In the genomic region with DNA sequence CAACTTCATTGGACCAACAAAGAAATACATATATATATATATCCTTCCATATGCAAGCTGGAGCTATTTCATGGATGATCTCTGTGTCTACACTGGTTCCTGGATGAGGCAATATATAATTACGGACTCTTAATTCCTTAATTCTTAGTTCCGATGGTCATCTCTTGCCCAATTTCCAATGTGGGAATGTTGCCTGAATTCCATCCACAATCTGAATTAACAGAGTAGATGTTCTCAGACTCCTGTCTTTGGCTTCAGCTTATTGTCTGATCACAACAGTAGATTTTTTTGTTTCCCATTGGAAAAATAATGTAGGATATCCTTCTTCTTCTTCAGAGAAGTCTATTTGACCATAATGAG, we compare ENCODE assay signal across 17 cellular contexts.
A peak's percentile ranks its signal among the peaks of the same experiment; 100 is the strongest.
DNase-seq lines count a peak whose midpoint lies in the region; ATAC-seq and TF ChIP-seq lines count a peak whose summit lies in the region.
"Had no signal": no experiment of that assay in that cellular context is flagged by ENCODE, and none has a peak within 500 bp of the region (broad histone marks: within the 10 kb centered on the region; RNA-seq: fewer than 3 reads in every experiment).

No MANE protein-coding gene starts in this region.

- no peaks in the 10 kb centered on the region for H3F3A ChIP-seq in PC-9 (ENCODE audit: insufficient read depth, low read depth)

- no peaks in the 10 kb centered on the region for H3K27me3 Mint-ChIP-seq in osteocyte (ENCODE audit: unreplicated experiment)
- H3K27me3 Mint-ChIP-seq: CD4-positive, alpha-beta T cell had no signal

- no peak for DNase-seq in left ventricle myocardium superior
- no peak for DNase-seq in left cardiac atrium
- peak; percentile 80 for DNase-seq in fibroblast of gingiva (ENCODE audit: low read depth)
- DNase-seq in osteocyte (ENCODE audit: extremely low spot score, unreplicated experiment): no peak
- DNase-seq in PC-9: no peak
- no peak for DNase-seq in inferior parietal cortex (ENCODE audit: extremely low spot score)
- DNase-seq in GM10266 (ENCODE audit: extremely low spot score): no peak
- DNase-seq: CD4-positive, alpha-beta T cell; DMS79; KBM-7; NCI-H1048; NCI-H146; NCI-H2081 treated with DMSO at 0.1 percent for 48 hours; NCI-H524; NK-92 treated with Interleukin-12 subunit alpha and Interleukin-12 subunit beta, amount 100 ng/mL, for 24 hours had no signal

- H3K9me2 ChIP-seq in PC-9 (ENCODE audit: insufficient read depth): no peaks in the 10 kb centered on the region

- H3K4me3 Mint-ChIP-seq in osteocyte (ENCODE audit: unreplicated experiment): no peak overlapping the region
- H3K4me3 Mint-ChIP-seq: CD4-positive, alpha-beta T cell had no signal

- no peak overlapping the region for H3K27ac ChIP-seq in PC-9
- H3K27ac ChIP-seq: A549 had no signal

- H3K9me3 Mint-ChIP-seq in osteocyte (ENCODE audit: unreplicated experiment): peaks cover 3% of the 10 kb centered on the region
- H3K9me3 Mint-ChIP-seq: CD4-positive, alpha-beta T cell had no signal

- no peaks in the 10 kb centered on the region for H4K20me1 ChIP-seq in PC-9 (ENCODE audit: insufficient read depth)

- no peaks in the 10 kb centered on the region for H3K27me3 ChIP-seq in PC-9 (ENCODE audit: insufficient read depth, low read depth)

- intact Hi-C loops in left ventricle myocardium superior (cut with micrococcal nuclease) (no loop called here), left cardiac atrium (cut with DNase I) (no loop called here), PC-9 (cut with micrococcal nuclease; ENCODE audit: unreplicated experiment) (no loop called here)

- H3K79me2 ChIP-seq in PC-9 (ENCODE audit: low read depth): no peaks in the 10 kb centered on the region

- peaks cover 52% of the 10 kb centered on the region for H3K4me1 Mint-ChIP-seq in osteocyte (ENCODE audit: unreplicated experiment)

- no peaks in the 10 kb centered on the region for H3K4me1 ChIP-seq in PC-9 (replicated peaks; ENCODE audit: insufficient read depth)
- H3K4me1 ChIP-seq: A549 had no signal

- TF ChIP-seq CTCF in osteocyte (IDR thresholded peaks at IDR 0.05): no peak
- TF ChIP-seq CTCF in PC-9 (conservative IDR thresholded peaks at IDR 0.05): no peak
- TF ChIP-seq CTCF in GM10266 (IDR thresholded peaks at IDR 0.05; ENCODE audit: control insufficient read depth, insufficient read depth, low read depth, missing control alignments): no peak

- no peaks in the 10 kb centered on the region for H3K36me3 Mint-ChIP-seq in osteocyte (ENCODE audit: unreplicated experiment)

- no TSS peak for BruUV-seq in PC-9 (replicated peaks; lab: Mats Ljungman, UMichigan)

- ATAC-seq in left ventricle myocardium superior (peak; percentile 43), left cardiac atrium (no peak), GM21390 (IDR thresholded peaks at IDR 0.05; ENCODE audit: unreplicated experiment) (no peak)
- ATAC-seq: A549 had no signal

- peak overlapping the region; percentile 97 for H3K27ac Mint-ChIP-seq in osteocyte (ENCODE audit: unreplicated experiment)
- H3K27ac Mint-ChIP-seq: CD4-positive, alpha-beta T cell had no signal

- H3K4me3 ChIP-seq in PC-9: no peak overlapping the region
- H3K4me3 ChIP-seq: A549 had no signal

- no peak overlapping the region for H2AFZ ChIP-seq in PC-9

- no peak overlapping the region for H3K4me2 ChIP-seq in PC-9
- H3K4me2 ChIP-seq: A549 had no signal

- no peaks in the 10 kb centered on the region for H3K36me3 ChIP-seq in PC-9 (ENCODE audit: low read depth)

- peaks cover 3% of the 10 kb centered on the region; the same call in 1 of the 2 replicates for H3K9me3 ChIP-seq in PC-9 (ENCODE audit: insufficient read depth, low read depth)
- H3K9me3 ChIP-seq: A549 had no signal

- POLR2A ChIA-PET in PC-9 (lab: Charles Lee; ENCODE audit: unreplicated experiment): no interaction called here

- CTCF ChIA-PET in PC-9 (lab: Charles Lee): no interaction called here
